ENCODE assay signal across 1 cellular context in genomic region chr3:141860766-141861513, GRCh38.
TF ChIP-seq lines count a peak whose summit lies in the region.

No MANE protein-coding gene starts in this region.

TF ChIP-seq in GM23338, 12 proteins besides CTCF, POLR2A, EP300 and RAD21 (continued from another document):
- TF ChIP-seq REST (IDR thresholded peaks at IDR 0.05; ENCODE audit: unreplicated experiment) (no peak), ZNF331 (CRISPR knock-in tag; IDR thresholded peaks at IDR 0.05; ENCODE audit: low read depth) (no peak), STAT1 (IDR thresholded peaks at IDR 0.05; ENCODE audit: unreplicated experiment) (no peak), CREB1 (CRISPR knock-in tag; IDR thresholded peaks at IDR 0.05; ENCODE audit: low read depth) (no peak)
